10 cellular contexts compared by ENCODE assay signal in genomic region chr1:164602480-164603093, GRCh38. TPM values are rescaled to one million over a fixed set of nuclear protein-coding genes. Genes with fewer than 3 reads are reported as not detected.
DNase-seq lines count a peak whose midpoint lies in the region; ATAC-seq and TF ChIP-seq lines count a peak whose summit lies in the region.
"Had no signal": no experiment of that assay in that cellular context is flagged by ENCODE, and none has a peak within 500 bp of the region (broad histone marks: within the 10 kb centered on the region; RNA-seq: fewer than 3 reads in every experiment).

No MANE protein-coding gene starts in this region.

- H3K4me3 ChIP-seq in A673 (ENCODE audit: low read depth, low read length, poor library complexity, severe bottlenecking) (peak overlapping the region; percentile 9), LNCaP clone FGC (ENCODE audit: low read depth, low read length) (peak overlapping the region; percentile 22), mesenchymal stem cell (ENCODE audit: insufficient read depth in 1 of 2, low read depth in 1 of 2, low read length in 2 of 2) (peak overlapping the region in 1 of 2 experiments; percentile 58)

- 0 out of 2 replicates have a peak, but pooled peaks have one; percentile 31 for TF ChIP-seq CTCF in A673 (conservative IDR thresholded peaks at IDR 0.05; ENCODE audit: low read depth, low read length)
- no peak for TF ChIP-seq CTCF in LNCaP clone FGC (IDR thresholded peaks at IDR 0.05; ENCODE audit: control insufficient read depth, extremely low read depth, insufficient read depth)
- peak; percentile 36 for TF ChIP-seq CTCF in chondrocyte (IDR thresholded peaks at IDR 0.05)

- peak overlapping the region; percentile 62 for H4K8ac ChIP-seq in mesenchymal stem cell (ENCODE audit: low read length)

- H3K4me1 ChIP-seq in A673 (ENCODE audit: insufficient read depth, low read length, poor library complexity, severe bottlenecking) (peaks cover 27% of the 10 kb centered on the region), mesenchymal stem cell (ENCODE audit: control insufficient read depth, insufficient read depth, low read depth, low read length) (peaks cover 12% of the 10 kb centered on the region)

- no peaks in the 10 kb centered on the region for H3K9me3 Mint-ChIP-seq in chondrocyte (ENCODE audit: low read depth)
- H3K9me3 Mint-ChIP-seq: naive B cell had no signal

- no peak overlapping the region for H2BK5ac ChIP-seq in mesenchymal stem cell (ENCODE audit: low read depth, low read length, poor library complexity, severe bottlenecking)

- POLR2A ChIA-PET in A673 (lab: Charles Lee; ENCODE audit: low non-redundant PET) = no interaction called here

- intact Hi-C loops in A673 (cut with micrococcal nuclease; ENCODE audit: unreplicated experiment) = no loop called here

- CTCF ChIA-PET in A673 (lab: Charles Lee) = no interaction called here

- no TSS peak for BruUV-seq in A673 (replicated peaks; lab: Mats Ljungman, UMichigan)

- H3K36me3 Mint-ChIP-seq in chondrocyte (ENCODE audit: low read depth) = no peaks in the 10 kb centered on the region
- H3K36me3 Mint-ChIP-seq: naive B cell had no signal

- H3K27me3 ChIP-seq in A673 (replicated peaks; ENCODE audit: insufficient read depth, low read depth, low read length, poor library complexity) (no peaks in the 10 kb centered on the region), mesenchymal stem cell (ENCODE audit: control insufficient read depth in 1 of 2, insufficient read depth in 1 of 2, low read length in 2 of 2) (no peaks in the 10 kb centered on the region)

- no peak overlapping the region for H3K14ac ChIP-seq in mesenchymal stem cell (ENCODE audit: low read length in 2 of 2)

- WGBS in mesenchymal stem cell = 8% methylated on average over 10 of the region's 10 CpGs

- peak overlapping the region; percentile 63 for H3K9ac ChIP-seq in mesenchymal stem cell (ENCODE audit: low read length)

- H2AK5ac ChIP-seq in mesenchymal stem cell (ENCODE audit: low read length, severe bottlenecking) = no peak overlapping the region

- H3K4ac ChIP-seq in mesenchymal stem cell (ENCODE audit: low read depth in 1 of 2, low read length in 2 of 2) = peak overlapping the region in 1 of 2 experiments; percentile 15

- H2BK15ac ChIP-seq in mesenchymal stem cell (ENCODE audit: low read depth, poor library complexity, severe bottlenecking) = no peak overlapping the region

- peaks cover 3% of the 10 kb centered on the region for H3K79me1 ChIP-seq in mesenchymal stem cell (replicated peaks; ENCODE audit: low read length, poor library complexity, severe bottlenecking)

- ATAC-seq in GM21737 (IDR thresholded peaks at IDR 0.05; ENCODE audit: unreplicated experiment) = no peak
- ATAC-seq in GM19467 (IDR thresholded peaks at IDR 0.05; ENCODE audit: unreplicated experiment) = no peak
- ATAC-seq in HG02970 (IDR thresholded peaks at IDR 0.05; ENCODE audit: low FRiP score, unreplicated experiment) = no peak

- peak overlapping the region; percentile 66 for H3K4me2 ChIP-seq in mesenchymal stem cell (ENCODE audit: low read length, poor library complexity, severe bottlenecking)

- H2AFZ ChIP-seq in mesenchymal stem cell (ENCODE audit: low read depth, low read length) = no peak overlapping the region

- H3K9me3 ChIP-seq in A673 (ENCODE audit: low read depth, low read length, poor library complexity, severe bottlenecking) (no peaks in the 10 kb centered on the region), mesenchymal stem cell (ENCODE audit: control insufficient read depth, low read length) (no peaks in the 10 kb centered on the region)

- peak overlapping the region; percentile 55 for H3K27ac ChIP-seq in A673 (ENCODE audit: low read depth, low read length, poor library complexity, severe bottlenecking)
- H3K27ac ChIP-seq in mesenchymal stem cell (ENCODE audit: low read length, poor library complexity, severe bottlenecking) = peak overlapping the region; percentile 77

- no peak overlapping the region for H4K91ac ChIP-seq in mesenchymal stem cell (ENCODE audit: low read length)

- H3K27me3 Mint-ChIP-seq in chondrocyte (ENCODE audit: low read depth) = no peaks in the 10 kb centered on the region

- H3K4me3 Mint-ChIP-seq in chondrocyte (ENCODE audit: unreplicated experiment) = peak overlapping the region; percentile 54
- H3K4me3 Mint-ChIP-seq: naive B cell had no signal

- DNase-seq in A673 (ENCODE audit: low spot score) = peak; percentile 52
- no peak for DNase-seq in LNCaP clone FGC (ENCODE audit: low read depth)
- DNase-seq in chondrocyte (ENCODE audit: low spot score) = no peak
- DNase-seq in mesenchymal stem cell = peak; percentile 60
- no peak for DNase-seq in NK-92 (lab: John Stamatoyannopoulos, UW; ENCODE audit: unreplicated experiment)
- DNase-seq: naive B cell had no signal

- H3K36me3 ChIP-seq in A673 (ENCODE audit: insufficient read depth, low read length, poor library complexity, severe bottlenecking) (peaks cover 3% of the 10 kb centered on the region), mesenchymal stem cell (ENCODE audit: control insufficient read depth in 1 of 2, insufficient read depth in 2 of 2, low read depth in 1 of 2, low read length in 2 of 2) (peaks cover 0 to 19% of the 10 kb centered on the region in 2 experiments)

- no peak overlapping the region for H2BK120ac ChIP-seq in mesenchymal stem cell (ENCODE audit: low read depth, low read length)

- H3K23ac ChIP-seq in mesenchymal stem cell (ENCODE audit: low read length in 2 of 2) = no peak overlapping the region

- no peak overlapping the region for H3K18ac ChIP-seq in mesenchymal stem cell (ENCODE audit: low read depth in 1 of 2, low read length in 2 of 2)

- peak overlapping the region in 1 of 2 experiments; percentile 76 for H2BK12ac ChIP-seq in mesenchymal stem cell (ENCODE audit: low read length in 2 of 2)

- peaks cover 43% of the 10 kb centered on the region for H3K4me1 Mint-ChIP-seq in chondrocyte (ENCODE audit: low read depth)
- H3K4me1 Mint-ChIP-seq: naive B cell had no signal

- H3K27ac Mint-ChIP-seq in chondrocyte (ENCODE audit: unreplicated experiment) = peak overlapping the region; percentile 81
- H3K27ac Mint-ChIP-seq: naive B cell had no signal

RNA-seq across cellular contexts. Expression of gene PBX1, which starts 43.6 kb away (rescaled TPM):
- 51.5 and 63.0 TPM in 2 replicates for total RNA-seq in A673 (2021)
- 21.5 to 38.0 TPM (median 23.0 TPM) in 3 replicates for total RNA-seq in chondrocyte
- polyA plus RNA-seq in mesenchymal stem cell (2013, experiment 1 of 2) = 32.7 TPM
- polyA plus RNA-seq in mesenchymal stem cell (2013, experiment 2 of 2) = 33.2 TPM
- total RNA-seq: T-helper 1 cell treated with Interleukin-12 subunit alpha and Interleukin-12 subunit beta and Interleukin-4 antibody, amounts not matched to agents 30 ng/mL and 1 ng/mL, for 36 hours had no signal

Comparison
In these comparisons a context has a peak if more than half of its experiments do, and no peak if none do; other contexts are left out.
1. DNase-seq: peak in A673 (single experiment) and mesenchymal stem cell (single experiment); none in LNCaP clone FGC (single experiment), chondrocyte (single experiment) and NK-92 (single experiment).